Comparison of ENCODE assay signal across 17 cellular contexts in the genomic region with DNA sequence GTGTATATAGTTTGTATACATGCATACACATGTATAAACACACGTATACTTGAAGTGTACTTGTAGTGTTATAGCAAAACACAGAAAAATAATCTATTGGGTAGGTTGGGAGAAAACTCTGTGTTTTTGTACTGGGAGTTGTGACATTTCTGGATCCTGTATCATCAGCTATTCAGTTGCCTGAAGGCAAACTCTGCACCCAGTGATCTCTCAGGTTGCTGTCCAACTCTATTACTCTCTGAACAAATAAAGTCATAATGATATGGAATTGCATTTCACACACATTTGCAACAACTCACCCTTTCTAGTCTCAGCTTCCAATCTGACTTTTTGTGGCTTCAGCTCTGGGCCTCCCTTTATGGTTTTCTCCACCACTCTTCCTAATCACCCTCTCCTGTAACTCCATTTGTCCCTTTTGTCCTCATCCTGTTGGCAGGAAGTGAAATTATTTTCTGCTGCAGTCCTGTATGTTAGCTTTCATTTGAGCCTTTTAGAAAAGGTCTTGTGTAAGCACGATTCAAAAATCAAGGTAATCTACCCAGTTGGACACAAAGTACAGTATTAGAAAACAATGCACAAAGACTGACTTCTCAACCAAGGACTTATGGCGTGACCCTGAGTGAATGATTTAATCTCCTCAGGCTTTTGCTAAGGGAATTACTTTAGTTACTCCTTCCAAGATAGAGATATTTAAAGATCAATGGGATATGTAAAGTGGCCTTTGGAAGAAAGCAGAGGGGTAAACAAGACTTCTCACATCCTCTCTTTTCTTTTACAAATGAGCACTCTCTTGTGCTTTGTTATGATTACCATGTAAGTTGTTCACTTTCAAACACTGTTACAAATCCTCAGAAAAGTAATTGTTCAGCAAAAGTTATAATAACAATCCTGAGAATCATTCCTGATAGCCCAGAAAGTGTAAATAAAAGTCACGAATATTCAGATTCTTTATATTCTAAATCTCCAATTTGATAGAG.
DNase-seq lines count a peak whose midpoint lies in the region; ATAC-seq lines count a peak whose summit lies in the region.
"Had no signal": no experiment of that assay in that cellular context is flagged by ENCODE, and none has a peak within 500 bp of the region (broad histone marks: within the 10 kb centered on the region; RNA-seq: fewer than 3 reads in every experiment).

No MANE protein-coding gene starts in this region.

- H3K4me1 ChIP-seq in GM23248 (ENCODE audit: insufficient read depth) = no peaks in the 10 kb centered on the region
- peaks cover 7% of the 10 kb centered on the region for H3K4me1 ChIP-seq in ectodermal cell (ENCODE audit: control insufficient read depth, insufficient read depth, low read length)
- H3K4me1 ChIP-seq in mesendoderm (ENCODE audit: control insufficient read depth, low read depth, low read length) = peaks cover 5% of the 10 kb centered on the region
- H3K4me1 ChIP-seq in naive thymus-derived CD4-positive, alpha-beta T cell (ENCODE audit: control insufficient read depth in 2 of 2, insufficient read depth in 2 of 2, low read length in 2 of 2) = no peaks in the 10 kb centered on the region
- no peaks in the 10 kb centered on the region for H3K4me1 ChIP-seq in aorta (ENCODE audit: control insufficient read depth in 1 of 2, insufficient read depth in 2 of 2, low read length in 2 of 2)

- H3K27ac Mint-ChIP-seq in naive thymus-derived CD4-positive, alpha-beta T cell = no peak overlapping the region
- H3K27ac Mint-ChIP-seq: activated CD8-positive, alpha-beta memory T cell treated with anti-CD3 and anti-CD28 coated beads, Interleukin-2, amount 10 ng/mL, durations not matched to agents 7 days and 5 days; stimulated activated naive B cell treated with anti-CD40 and anti-IgM and Interleukin-4, amounts not matched to agents 10 μg/mL and 1 μg/mL and 100 μg/mL, for 72 hours had no signal

- no peak overlapping the region for H4K5ac ChIP-seq in mesendoderm (ENCODE audit: low read length)

- H2BK120ac ChIP-seq in mesendoderm (ENCODE audit: low read depth, low read length) = no peak overlapping the region

- H3K36me3 ChIP-seq in GM23248 (ENCODE audit: low read depth) = no peaks in the 10 kb centered on the region
- no peaks in the 10 kb centered on the region for H3K36me3 ChIP-seq in ectodermal cell (ENCODE audit: control insufficient read depth, insufficient read depth, low read length)
- H3K36me3 ChIP-seq in mesendoderm (ENCODE audit: control insufficient read depth, insufficient read depth, low read length) = no peaks in the 10 kb centered on the region
- no peaks in the 10 kb centered on the region for H3K36me3 ChIP-seq in naive thymus-derived CD4-positive, alpha-beta T cell (ENCODE audit: control insufficient read depth in 2 of 3, insufficient read depth in 3 of 3, low read length in 3 of 3)
- no peaks in the 10 kb centered on the region for H3K36me3 ChIP-seq in aorta (ENCODE audit: control insufficient read depth in 1 of 2, insufficient read depth in 2 of 2, low read length in 1 of 2)
- H3K36me3 ChIP-seq: tibial nerve had no signal

- no peak overlapping the region for H3K4ac ChIP-seq in mesendoderm (ENCODE audit: low read depth, low read length)

- H3K27ac ChIP-seq in GM23248 (no peak overlapping the region), ectodermal cell (ENCODE audit: insufficient read depth, low read depth, low read length, poor library complexity, severe bottlenecking) (peak overlapping the region; percentile 12), mesendoderm (ENCODE audit: low read depth, low read length) (no peak overlapping the region), aorta (ENCODE audit: low read depth in 1 of 2, low read length in 2 of 2) (no peak overlapping the region)
- H3K27ac ChIP-seq in naive thymus-derived CD4-positive, alpha-beta T cell (ENCODE audit: low read depth, low read length) = no peak overlapping the region
- H3K27ac ChIP-seq: tibial nerve had no signal

- no peaks in the 10 kb centered on the region for H3K4me1 Mint-ChIP-seq in naive thymus-derived CD4-positive, alpha-beta T cell
- H3K4me1 Mint-ChIP-seq: activated CD8-positive, alpha-beta memory T cell treated with anti-CD3 and anti-CD28 coated beads, Interleukin-2, amount 10 ng/mL, durations not matched to agents 7 days and 5 days; CD4-positive, CD25-positive, alpha-beta regulatory T cell; stimulated activated naive B cell treated with anti-CD40 and anti-IgM and Interleukin-4, amounts not matched to agents 10 μg/mL and 1 μg/mL and 100 μg/mL, for 72 hours had no signal

- POLR2A ChIA-PET in naive thymus-derived CD4-positive, alpha-beta T cell (lab: Charles Lee) = no interaction called here

- no peaks in the 10 kb centered on the region for H3K79me1 ChIP-seq in mesendoderm (ENCODE audit: low read length)

- peak overlapping the region; percentile 14 for H3K18ac ChIP-seq in mesendoderm (ENCODE audit: low read length)

- H3K23ac ChIP-seq in mesendoderm (ENCODE audit: low read length) = no peak overlapping the region

- H3K9me3 ChIP-seq in GM23248 (ENCODE audit: low read depth) = no peaks in the 10 kb centered on the region
- H3K9me3 ChIP-seq in ectodermal cell (ENCODE audit: control insufficient read depth, low read length) = no peaks in the 10 kb centered on the region
- no peaks in the 10 kb centered on the region for H3K9me3 ChIP-seq in naive thymus-derived CD4-positive, alpha-beta T cell (ENCODE audit: control insufficient read depth in 2 of 3, low read length in 3 of 3)
- H3K9me3 ChIP-seq in aorta (ENCODE audit: control insufficient read depth, low read length) = no peaks in the 10 kb centered on the region
- H3K9me3 ChIP-seq: tibial nerve had no signal

- no peaks in the 10 kb centered on the region for H3K9me2 ChIP-seq in GM23248 (ENCODE audit: insufficient read depth)

- no peaks in the 10 kb centered on the region for H3K36me3 Mint-ChIP-seq in naive thymus-derived CD4-positive, alpha-beta T cell
- H3K36me3 Mint-ChIP-seq: activated CD8-positive, alpha-beta memory T cell treated with anti-CD3 and anti-CD28 coated beads, Interleukin-2, amount 10 ng/mL, durations not matched to agents 7 days and 5 days; brain; CD4-positive, CD25-positive, alpha-beta regulatory T cell; stimulated activated naive B cell treated with anti-CD40 and anti-IgM and Interleukin-4, amounts not matched to agents 10 μg/mL and 1 μg/mL and 100 μg/mL, for 72 hours had no signal

- H3K4me2 ChIP-seq in GM23248 (ENCODE audit: unreplicated experiment) = no peak overlapping the region
- no peak overlapping the region for H3K4me2 ChIP-seq in mesendoderm (ENCODE audit: low read length)

- DNase-seq in GM23248 (peak; percentile 9), NCI-H2081 treated with DMSO at 0.1 percent for 48 hours (lab: John Stamatoyannopoulos, UW) (peak; percentile 67), mesendoderm (peak; percentile 25), GF-D8 (lab: John Stamatoyannopoulos, UW) (no peak), aorta (no peak)
- DNase-seq in naive thymus-derived CD4-positive, alpha-beta T cell = no peak
- DNase-seq: activated CD4-positive, alpha-beta T cell treated with anti-CD3 and anti-CD28 coated beads for 48 hours; activated CD8-positive, alpha-beta memory T cell treated with anti-CD3 and anti-CD28 coated beads, Interleukin-2, amount 10 ng/mL, durations not matched to agents 7 days and 5 days; CD4-positive, CD25-positive, alpha-beta regulatory T cell; KG1; MV-4-11; NCI-H2171 treated with DMSO at 0.1 percent for 48 hours; stimulated activated naive B cell treated with anti-CD40 and anti-IgM and Interleukin-4, amounts not matched to agents 10 μg/mL and 1 μg/mL and 100 μg/mL, for 72 hours had no signal

- ATAC-seq in naive thymus-derived CD4-positive, alpha-beta T cell = no peak
- ATAC-seq in aorta (ENCODE audit: low FRiP score) (no peak), GM18907 (IDR thresholded peaks at IDR 0.05; ENCODE audit: unreplicated experiment) (no peak)
- ATAC-seq: activated CD8-positive, alpha-beta memory T cell treated with anti-CD3 and anti-CD28 coated beads, Interleukin-2, amount 10 ng/mL, durations not matched to agents 7 days and 5 days; stimulated activated naive B cell treated with anti-CD40 and anti-IgM and Interleukin-4, amounts not matched to agents 10 μg/mL and 1 μg/mL and 100 μg/mL, for 72 hours had no signal

- H4K20me1 ChIP-seq in GM23248 (ENCODE audit: insufficient read depth) = no peaks in the 10 kb centered on the region

- H3K56ac ChIP-seq in mesendoderm (ENCODE audit: low read length) = no peak overlapping the region

- H2BK15ac ChIP-seq in mesendoderm (replicated peaks; ENCODE audit: low read depth) = no peak overlapping the region

- CTCF ChIA-PET in naive thymus-derived CD4-positive, alpha-beta T cell (lab: Charles Lee) = interaction anchor here (0.7 kb wide), 1 partner anchor 12 kb away, joined by 3 read pairs; no protein-coding TSS in a partner anchor

- peaks cover 0 to 5% (median 0%) of the 10 kb centered on the region in 11 donors for H3K9me3 Mint-ChIP-seq in naive thymus-derived CD4-positive, alpha-beta T cell
- H3K9me3 Mint-ChIP-seq: brain; stimulated activated naive B cell treated with anti-CD40 and anti-IgM and Interleukin-4, amounts not matched to agents 10 μg/mL and 1 μg/mL and 100 μg/mL, for 72 hours had no signal

- no peaks in the 10 kb centered on the region for H3F3A ChIP-seq in GM23248 (ENCODE audit: insufficient read depth)

- no peak overlapping the region for H2BK5ac ChIP-seq in mesendoderm (ENCODE audit: low read length)

- H3K4me3 Mint-ChIP-seq in naive thymus-derived CD4-positive, alpha-beta T cell = no peak overlapping the region
- H3K4me3 Mint-ChIP-seq: activated CD8-positive, alpha-beta memory T cell treated with anti-CD3 and anti-CD28 coated beads, Interleukin-2, amount 10 ng/mL, durations not matched to agents 7 days and 5 days; brain; CD4-positive, CD25-positive, alpha-beta regulatory T cell; stimulated activated naive B cell treated with anti-CD40 and anti-IgM and Interleukin-4, amounts not matched to agents 10 μg/mL and 1 μg/mL and 100 μg/mL, for 72 hours had no signal

- H3K79me2 ChIP-seq in GM23248 (ENCODE audit: insufficient read depth) (no peaks in the 10 kb centered on the region), mesendoderm (ENCODE audit: control insufficient read depth, insufficient read depth, low read length) (no peaks in the 10 kb centered on the region)

- H3K27me3 ChIP-seq in GM23248 (replicated peaks; ENCODE audit: insufficient read depth) = no peaks in the 10 kb centered on the region
- no peaks in the 10 kb centered on the region for H3K27me3 ChIP-seq in ectodermal cell (ENCODE audit: control insufficient read depth, insufficient read depth, low read length, poor library complexity, severe bottlenecking)
- no peaks in the 10 kb centered on the region for H3K27me3 ChIP-seq in mesendoderm (ENCODE audit: insufficient read depth, low read length, poor library complexity)
- no peaks in the 10 kb centered on the region for H3K27me3 ChIP-seq in naive thymus-derived CD4-positive, alpha-beta T cell (ENCODE audit: control insufficient read depth in 2 of 2, insufficient read depth in 2 of 2, low read length in 2 of 2)
- no peaks in the 10 kb centered on the region for H3K27me3 ChIP-seq in aorta (ENCODE audit: control insufficient read depth in 1 of 2, insufficient read depth in 2 of 2, low read length in 1 of 2)
- H3K27me3 ChIP-seq: tibial nerve had no signal

- in situ Hi-C loops in GM23248 (cut with MboI) = no loop called here

- intact Hi-C loops in naive thymus-derived CD4-positive, alpha-beta T cell (cut with micrococcal nuclease) = no loop called here
- intact Hi-C loops in aorta (cut with DNase I) = no loop called here

- H3K27me3 Mint-ChIP-seq in naive thymus-derived CD4-positive, alpha-beta T cell = no peaks in the 10 kb centered on the region
- H3K27me3 Mint-ChIP-seq: activated CD8-positive, alpha-beta memory T cell treated with anti-CD3 and anti-CD28 coated beads, Interleukin-2, amount 10 ng/mL, durations not matched to agents 7 days and 5 days; CD4-positive, CD25-positive, alpha-beta regulatory T cell; stimulated activated naive B cell treated with anti-CD40 and anti-IgM and Interleukin-4, amounts not matched to agents 10 μg/mL and 1 μg/mL and 100 μg/mL, for 72 hours had no signal

- WGBS in GM23248 (ENCODE audit: low coverage in 1 of 2, low lambda C conversion rate in 2 of 2, missing lambda C conversion rate in 2 of 2), 2 experiments = 31 to 39% methylated on average over 4 of the region's 4 CpGs
- 21 to 43% methylated on average over 3 to 4 of the region's 4 CpGs for WGBS in ectodermal cell, 2 experiments
- WGBS in mesendoderm (ENCODE audit: extremely low coverage, insufficient coverage, low lambda C conversion rate) = no CpG with 5 or more reads among the region's 4 CpGs
- WGBS in aorta, 2 donors = 51% methylated on average over 4 of the region's 4 CpGs

- H3K4me3 ChIP-seq in GM23248 = no peak overlapping the region
- no peak overlapping the region for H3K4me3 ChIP-seq in ectodermal cell (ENCODE audit: insufficient read depth, low read depth, low read length)
- no peak overlapping the region for H3K4me3 ChIP-seq in mesendoderm (ENCODE audit: low read length)
- H3K4me3 ChIP-seq in naive thymus-derived CD4-positive, alpha-beta T cell (ENCODE audit: low read length) = no peak overlapping the region
- H3K4me3 ChIP-seq in aorta (ENCODE audit: low read length in 2 of 2) = no peak overlapping the region
- H3K4me3 ChIP-seq: tibial nerve had no signal

- H3K9ac ChIP-seq in GM23248 = no peak overlapping the region
- H3K9ac ChIP-seq in mesendoderm (ENCODE audit: low read length) = no peak overlapping the region

- no peak overlapping the region for H2AFZ ChIP-seq in GM23248

- H2AK5ac ChIP-seq in mesendoderm (ENCODE audit: low read length) = no peak overlapping the region

- no peak overlapping the region for H4K8ac ChIP-seq in mesendoderm (ENCODE audit: low read depth, low read length)

Comparison
In these comparisons a context has a peak if more than half of its experiments do, and no peak if none do; other contexts are left out.
1. DNase-seq: peak in GM23248 (single experiment), NCI-H2081 treated with DMSO at 0.1 percent for 48 hours (single experiment) and mesendoderm (single experiment); none in naive thymus-derived CD4-positive, alpha-beta T cell (0 of 9), GF-D8 (single experiment) and aorta (0 of 2).